Comparison of ENCODE assay signal across 20 cellular contexts in the genomic region with DNA sequence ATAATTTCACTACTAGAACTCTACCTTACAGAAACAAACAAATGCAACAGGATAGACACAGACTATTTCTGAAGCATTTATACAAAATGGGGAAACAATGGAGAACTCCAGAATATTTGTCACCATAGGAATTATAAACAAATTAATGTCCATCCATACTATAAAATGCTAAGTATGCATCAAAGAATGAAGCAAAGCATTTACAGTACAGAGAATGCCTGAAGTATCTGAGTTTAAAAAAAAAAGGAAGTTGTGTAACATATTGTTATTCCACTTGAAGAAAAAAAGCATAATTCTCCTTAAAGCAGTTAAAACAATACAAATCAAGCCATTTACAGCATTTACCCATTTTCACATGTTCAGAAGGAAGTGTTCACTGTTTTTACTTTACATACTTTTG. TPM values are rescaled to one million over a fixed set of nuclear protein-coding genes. Genes with fewer than 3 reads are reported as not detected.
DNase-seq lines count a peak whose midpoint lies in the region; ATAC-seq and TF ChIP-seq lines count a peak whose summit lies in the region.
"Had no signal": no experiment of that assay in that cellular context is flagged by ENCODE, and none has a peak within 500 bp of the region (broad histone marks: within the 10 kb centered on the region; RNA-seq: fewer than 3 reads in every experiment).

No MANE protein-coding gene starts in this region.

- H3K27ac ChIP-seq in left ventricle myocardium inferior (replicated peaks), result no peak overlapping the region
- H3K27ac ChIP-seq: BLaER1 treated with 17β-estradiol and CSF1 and Interleukin-3, amounts not matched to agents 10 nM and 100 nM had no signal

- H3K4me1 ChIP-seq in left ventricle myocardium inferior, result peaks cover 13% of the 10 kb centered on the region

- H3K36me3 ChIP-seq in left ventricle myocardium inferior, result peaks cover 40% of the 10 kb centered on the region

- H3K9me3 ChIP-seq in left ventricle myocardium inferior (replicated peaks), result no peaks in the 10 kb centered on the region
- H3K9me3 ChIP-seq: BLaER1 treated with 17β-estradiol and CSF1 and Interleukin-3, amounts not matched to agents 10 nM and 100 nM; SK-N-SH had no signal

- peak; percentile 54 for DNase-seq in NOMO-1 treated with DMSO at 0.1 percent for 48 hours (lab: John Stamatoyannopoulos, UW; ENCODE audit: unreplicated experiment)
- no peak for DNase-seq in NOMO-1 treated with dmso at 0.1 percent for 144 hours (lab: John Stamatoyannopoulos, UW; ENCODE audit: unreplicated experiment)
- DNase-seq in OCI-M1 (lab: John Stamatoyannopoulos, UW), result peak; percentile 11
- DNase-seq in choroid plexus epithelial cell (ENCODE audit: low read depth), result peak; percentile 39
- DNase-seq in stimulated activated CD8-positive, alpha-beta memory T cell treated with anti-CD3 and anti-CD28 coated beads, Interleukin-4, amount 100 ng/mL, for 48 hours, result no peak
- DNase-seq in cerebellum (ENCODE audit: low spot score), result no peak
- DNase-seq in left ventricle myocardium inferior, result no peak
- DNase-seq: 8988T; CD8-positive, alpha-beta memory T cell; DMS79; KBM-7; NCI-H1105; NCI-H1694 treated with DMSO at 0.1 percent for 48 hours; NCI-H2107; NCI-H2227 treated with DMSO at 0.1 percent for 48 hours; NCI-H524 treated with DMSO at 0.1 percent for 48 hours; SHP77; SK-N-SH had no signal

- no peaks in the 10 kb centered on the region for H3K27me3 ChIP-seq in left ventricle myocardium inferior (ENCODE audit: low read depth)
- H3K27me3 ChIP-seq: BLaER1 treated with 17β-estradiol and CSF1 and Interleukin-3, amounts not matched to agents 10 nM and 100 nM had no signal

- ATAC-seq in GM19328 (IDR thresholded peaks at IDR 0.05; ENCODE audit: unreplicated experiment), result no peak

- H3K4me3 ChIP-seq in choroid plexus epithelial cell (ENCODE audit: low read depth, low read length), result no peak overlapping the region
- no peak overlapping the region for H3K4me3 ChIP-seq in left ventricle myocardium inferior
- H3K4me3 ChIP-seq: BLaER1 treated with 17β-estradiol and CSF1 and Interleukin-3, amounts not matched to agents 10 nM and 100 nM had no signal

- TF ChIP-seq CTCF in choroid plexus epithelial cell (conservative IDR thresholded peaks at IDR 0.05; ENCODE audit: low read depth, low read length), result no peak
- no peak for TF ChIP-seq CTCF in left ventricle myocardium inferior (IDR thresholded peaks at IDR 0.05; ENCODE audit: borderline replicate concordance)

- intact Hi-C loops in left ventricle myocardium inferior (cut with micrococcal nuclease), result no loop called here

RNA-seq across cellular contexts. Expression of a gene that starts 53.0 kb away (rescaled TPM):
- total RNA-seq in cerebellum, result 94.8 TPM
- 36.5 TPM for total RNA-seq in left ventricle myocardium inferior

RNA-seq across cellular contexts. Expression of a gene that starts 53.2 kb away (rescaled TPM):
- total RNA-seq in cerebellum (20.3 TPM), left ventricle myocardium inferior (25.8 TPM)

Comparison
In these comparisons a context has a peak if more than half of its experiments do, and no peak if none do; other contexts are left out.
1. DNase-seq: peak in NOMO-1 treated with DMSO at 0.1 percent for 48 hours (single experiment), OCI-M1 (single experiment) and choroid plexus epithelial cell (single experiment); none in NOMO-1 treated with dmso at 0.1 percent for 144 hours (single experiment), stimulated activated CD8-positive, alpha-beta memory T cell treated with anti-CD3 and anti-CD28 coated beads, Interleukin-4, amount 100 ng/mL, for 48 hours (single experiment), cerebellum (single experiment) and left ventricle myocardium inferior (single experiment).